Comparison of ENCODE assay signal across 8 cellular contexts in genomic region chr3:47380026-47380600, GRCh38. TPM values are rescaled to one million over a fixed set of nuclear protein-coding genes. Genes with fewer than 3 reads are reported as not detected.
DNase-seq lines count a peak whose midpoint lies in the region; ATAC-seq, FAIRE-seq and TF ChIP-seq lines count a peak whose summit lies in the region.

No MANE protein-coding gene starts in this region.

- ATAC-seq in CD8-positive, alpha-beta T cell, result no peak
- ATAC-seq in HG03442 (IDR thresholded peaks at IDR 0.05; ENCODE audit: unreplicated experiment), result peak; percentile 5
- ATAC-seq in mucosa of descending colon, result no peak
- ATAC-seq in HG03354 (IDR thresholded peaks at IDR 0.05; ENCODE audit: poor library complexity, severe bottlenecking, unreplicated experiment), result no peak
- ATAC-seq in HG02981 (IDR thresholded peaks at IDR 0.05; ENCODE audit: unreplicated experiment), result no peak

- no peaks in the 10 kb centered on the region for H3K36me3 ChIP-seq in CD8-positive, alpha-beta T cell (ENCODE audit: insufficient read depth, low read length)
- H3K36me3 ChIP-seq in bronchial epithelial cell (ENCODE audit: control insufficient read depth, insufficient read depth, low read length) (peaks cover 1% of the 10 kb centered on the region), mucosa of descending colon (ENCODE audit: low read depth) (peaks cover 3% of the 10 kb centered on the region)

- CTCF ChIA-PET in CD8-positive, alpha-beta T cell (lab: Charles Lee), result interaction anchor here (1.3 to 1.8 kb wide), 2 partner anchors 41 to 54 kb away, joined by 3 to 9 read pairs; no protein-coding TSS in a partner anchor

- no peaks in the 10 kb centered on the region for H3K27me3 Mint-ChIP-seq in CD8-positive, alpha-beta T cell (ENCODE audit: low read depth)

- no peaks in the 10 kb centered on the region for H3K27me3 ChIP-seq in CD8-positive, alpha-beta T cell (ENCODE audit: insufficient read depth, low read length)
- H3K27me3 ChIP-seq in bronchial epithelial cell (ENCODE audit: control insufficient read depth, insufficient read depth, low read length), result no peaks in the 10 kb centered on the region

- peaks cover 30% of the 10 kb centered on the region for H3K4me1 ChIP-seq in CD8-positive, alpha-beta T cell (ENCODE audit: insufficient read depth, low read length)
- H3K4me1 ChIP-seq in mucosa of descending colon (ENCODE audit: low read depth), result peaks cover 16% of the 10 kb centered on the region

- peak overlapping the region; percentile 99 for H3K4me3 Mint-ChIP-seq in CD8-positive, alpha-beta T cell

- H3K4me1 Mint-ChIP-seq in CD8-positive, alpha-beta T cell (ENCODE audit: low read depth), result peaks cover 44% of the 10 kb centered on the region

- peak overlapping the region; percentile 59 for H3K4me3 ChIP-seq in CD8-positive, alpha-beta T cell (ENCODE audit: low read depth, low read length)
- H3K4me3 ChIP-seq in bronchial epithelial cell (ENCODE audit: low read depth, low read length) (peak overlapping the region; percentile 99), mucosa of descending colon (peak overlapping the region; percentile 78)

- no peaks in the 10 kb centered on the region for H3K9me3 ChIP-seq in CD8-positive, alpha-beta T cell (ENCODE audit: low read length)
- H3K9me3 ChIP-seq in mucosa of descending colon, result no peaks in the 10 kb centered on the region

- H3K27ac ChIP-seq in CD8-positive, alpha-beta T cell (ENCODE audit: low read depth, low read length), result peak overlapping the region; percentile 76

- no peak for DNase-seq in CD8-positive, alpha-beta T cell
- no peak for DNase-seq in bronchial epithelial cell (ENCODE audit: low read depth)
- peak in 1 of 3 donors; percentile 32 for DNase-seq in mucosa of descending colon
- DNase-seq in NCI-H2081 treated with DMSO at 0.1 percent for 48 hours (lab: John Stamatoyannopoulos, UW), result no peak
- DNase-seq in NCI-H2081 (lab: John Stamatoyannopoulos, UW), result no peak

- peak overlapping the region; percentile 100 for H3K27ac Mint-ChIP-seq in CD8-positive, alpha-beta T cell

- FAIRE-seq in bronchial epithelial cell (lab: Jason Lieb, UNC), result no peak

- H3K9me3 Mint-ChIP-seq in CD8-positive, alpha-beta T cell, result no peaks in the 10 kb centered on the region

- peaks cover 21% of the 10 kb centered on the region for H3K36me3 Mint-ChIP-seq in CD8-positive, alpha-beta T cell

- intact Hi-C loops in CD8-positive, alpha-beta T cell (cut with DNase I, micrococcal nuclease), result loop anchor here (1.0 to 2.0 kb wide), 7 partner anchors 96 to 423 kb away; partner anchors contain the start of genes CCDC12 (in 2 of the 2), DHX30 (in 2 of the 2), ELP6 (in 1 of the 2) and KIF9 (in 1 of the 2)
- intact Hi-C loops in mucosa of descending colon (cut with DNase I, micrococcal nuclease), result no loop called here

- no peak for TF ChIP-seq CTCF in CD8-positive, alpha-beta T cell (IDR thresholded peaks at IDR 0.05)
- TF ChIP-seq CTCF in bronchial epithelial cell (IDR thresholded peaks at IDR 0.05; ENCODE audit: insufficient read depth, low read length, severe bottlenecking), result no peak
- no peak for TF ChIP-seq CTCF in mucosa of descending colon (IDR thresholded peaks at IDR 0.05)

- POLR2A ChIA-PET in CD8-positive, alpha-beta T cell (lab: Charles Lee), result interaction anchor here (0.9 to 2.3 kb wide), 7 partner anchors 12 to 401 kb away, joined by 3 to 12 read pairs (median 5); partner anchors contain the start of genes KIF9, KLHL18, NBEAL2 and SETD2

RNA-seq across cellular contexts. Expression of gene PTPN23, which starts 0.7 kb away (rescaled TPM):
- total RNA-seq in CD8-positive, alpha-beta T cell, result 10 to 100 TPM; 39.2 to 48.3 TPM
- 12.6 and 12.7 TPM in 2 replicates for total RNA-seq in bronchial epithelial cell
- total RNA-seq in mucosa of descending colon, result 10 to 100 TPM; 36.7 to 48.2 (median 43.6) TPM

Comparison
In these comparisons a context has a peak if more than half of its experiments do, and no peak if none do; other contexts are left out.
1. intact Hi-C loops: an anchor here in CD8-positive, alpha-beta T cell (1.0 to 2.0 kb wide); none called in mucosa of descending colon.